1 cellular context compared by ENCODE assay signal in genomic region chr13:47934371-47934770, GRCh38.
TF ChIP-seq lines count a peak whose summit lies in the region.

No MANE protein-coding gene starts in this region.

TF ChIP-seq in H1, 55 proteins besides CTCF, POLR2A, EP300 and RAD21 (continued from another document):
- no peak for TF ChIP-seq SIX5 (IDR thresholded peaks at IDR 0.05; ENCODE audit: low read depth, low read length)
TF ChIP-seq in H1: peak in this region for 0.
